11 cellular contexts compared by ENCODE assay signal in the genomic region with DNA sequence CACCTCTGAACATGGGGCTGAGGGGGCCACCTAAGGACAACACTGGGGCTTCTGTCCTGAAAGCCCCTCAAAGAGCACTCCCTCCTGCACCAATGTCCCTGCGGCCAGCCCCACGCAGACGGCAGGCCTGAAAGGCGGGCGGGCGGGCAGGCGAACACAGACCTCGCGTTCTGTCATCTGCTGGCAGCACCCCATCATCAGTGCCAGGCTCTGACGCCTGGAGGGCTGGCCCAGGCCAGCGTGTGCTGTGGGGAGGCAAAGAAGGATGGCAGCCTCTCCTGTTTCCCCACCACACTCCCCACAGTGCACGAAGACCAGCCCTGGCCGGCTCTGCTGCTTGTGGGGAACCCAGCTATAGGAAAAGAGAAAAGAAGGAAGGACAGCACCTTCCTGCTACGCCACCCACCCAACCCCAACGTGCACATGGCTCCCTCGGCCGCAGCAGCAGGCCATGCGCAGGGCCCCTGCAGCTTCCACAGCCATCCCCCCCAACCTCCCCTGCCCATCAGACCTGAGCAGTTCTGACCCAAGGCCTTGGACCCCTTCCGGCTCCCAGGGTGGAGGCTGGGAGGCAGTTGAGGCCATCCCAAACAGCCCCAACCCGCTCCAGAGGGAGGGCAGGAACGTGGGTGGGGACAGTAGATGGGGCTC. TPM values are rescaled to one million over a fixed set of nuclear protein-coding genes. Genes with fewer than 3 reads are reported as not detected.
DNase-seq lines count a peak whose midpoint lies in the region; ATAC-seq, FAIRE-seq and TF ChIP-seq lines count a peak whose summit lies in the region.
"Had no signal": no experiment of that assay in that cellular context is flagged by ENCODE, and none has a peak within 500 bp of the region (broad histone marks: within the 10 kb centered on the region; RNA-seq: fewer than 3 reads in every experiment).

No MANE protein-coding gene starts in this region.

- peak overlapping the region; percentile 64 for H3K4me2 ChIP-seq in keratinocyte (ENCODE audit: control insufficient read depth, extremely low read depth, insufficient read depth, low read depth, low read length)

- no peak for TF ChIP-seq CTCF in keratinocyte (optimal IDR thresholded peaks at IDR 0.05 in 1 of 3, IDR thresholded peaks at IDR 0.05 in 1 of 3, conservative IDR thresholded peaks at IDR 0.05 in 1 of 3; ENCODE audit: extremely low read depth in 1 of 3, insufficient read depth in 2 of 3, low read length in 3 of 3)

- peaks cover 66% of the 10 kb centered on the region for H3K4me1 Mint-ChIP-seq in activated T-cell treated with anti-CD3 and anti-CD28 coated beads, Interleukin-2, amount 50 U/mL, for 72 hours (ENCODE audit: low read depth)
- peaks cover 53% of the 10 kb centered on the region for H3K4me1 Mint-ChIP-seq in activated T-helper 1 cell treated with anti-CD3 and anti-CD28 coated beads, Interleukin-12 subunit alpha, Interleukin-12 subunit beta, Interleukin-2, Interleukin-4 antibody, amounts not matched to agents 30 ng/mL and 10 ng/mL and 1 ng/mL, durations not matched to agents 14 hours and 24 hours and 36 hours (ENCODE audit: low read depth)

- peaks cover 17% of the 10 kb centered on the region for H3K9me1 ChIP-seq in keratinocyte (ENCODE audit: control insufficient read depth, extremely low read depth, insufficient read depth, low read length)

- no peak overlapping the region for H3K4me3 ChIP-seq in keratinocyte (ENCODE audit: control insufficient read depth in 2 of 3, extremely low read depth in 1 of 3, insufficient read depth in 2 of 3, low read depth in 1 of 3, low read length in 3 of 3)
- H3K4me3 ChIP-seq in thymus (ENCODE audit: low read length): peak overlapping the region; percentile 51

- dilution Hi-C loops in keratinocyte (cut with MboI; ENCODE audit: extremely low pct_ligation_motif_present, low sequenced_read_pairs): no loop called here

- H3K4me1 ChIP-seq in keratinocyte (ENCODE audit: control insufficient read depth, extremely low read depth, insufficient read depth, low read length) (peaks cover 55% of the 10 kb centered on the region), thymus (ENCODE audit: control insufficient read depth, insufficient read depth, low read length) (peaks cover 59% of the 10 kb centered on the region)

- no peaks in the 10 kb centered on the region for H3K27me3 Mint-ChIP-seq in activated T-cell treated with anti-CD3 and anti-CD28 coated beads, Interleukin-2, amount 50 U/mL, for 72 hours (ENCODE audit: low read depth)
- H3K27me3 Mint-ChIP-seq in activated T-helper 1 cell treated with anti-CD3 and anti-CD28 coated beads, Interleukin-12 subunit alpha, Interleukin-12 subunit beta, Interleukin-2, Interleukin-4 antibody, amounts not matched to agents 30 ng/mL and 10 ng/mL and 1 ng/mL, durations not matched to agents 14 hours and 24 hours and 36 hours (ENCODE audit: insufficient read depth): no peaks in the 10 kb centered on the region

- H3K79me2 ChIP-seq in keratinocyte (ENCODE audit: control insufficient read depth, insufficient read depth, low read length): peaks cover 59% of the 10 kb centered on the region

- peaks cover 41% of the 10 kb centered on the region for H4K20me1 ChIP-seq in keratinocyte (ENCODE audit: control insufficient read depth, extremely low read depth, insufficient read depth, low read length)

- H3K9me3 ChIP-seq in keratinocyte (ENCODE audit: control insufficient read depth, low read depth, low read length) (no peaks in the 10 kb centered on the region), thymus (ENCODE audit: control insufficient read depth) (no peaks in the 10 kb centered on the region)

- no peak for DNase-seq in activated T-cell treated with anti-CD3 and anti-CD28 coated beads, Interleukin-2, amount 50 U/mL, for 72 hours
- no peak for DNase-seq in activated T-cell treated with anti-CD3 and anti-CD28 coated beads, Interleukin-2, amount 50 U/mL, for 1 hour
- no peak for DNase-seq in activated T-helper 1 cell treated with anti-CD3 and anti-CD28 coated beads, Interleukin-12 subunit alpha, Interleukin-12 subunit beta, Interleukin-2, Interleukin-4 antibody, amounts not matched to agents 30 ng/mL and 10 ng/mL and 1 ng/mL, durations not matched to agents 14 hours and 24 hours and 36 hours (ENCODE audit: low spot score)
- DNase-seq in keratinocyte (ENCODE audit: low read depth, low spot score) (no peak), erythroblast (lab: John Stamatoyannopoulos, UW) (no peak), left ventricle myocardium superior (no peak)
- DNase-seq in activated effector memory CD4-positive, alpha-beta T cell treated with anti-CD3 and anti-CD28 coated beads, Interleukin-2, amount 50 U/mL, for 16 hours: no peak
- DNase-seq: islet precursor cell, NCI-H1694 had no signal

- no peaks in the 10 kb centered on the region for H3K9me3 Mint-ChIP-seq in activated T-cell treated with anti-CD3 and anti-CD28 coated beads, Interleukin-2, amount 50 U/mL, for 72 hours
- H3K9me3 Mint-ChIP-seq in activated T-helper 1 cell treated with anti-CD3 and anti-CD28 coated beads, Interleukin-12 subunit alpha, Interleukin-12 subunit beta, Interleukin-2, Interleukin-4 antibody, amounts not matched to agents 30 ng/mL and 10 ng/mL and 1 ng/mL, durations not matched to agents 14 hours and 24 hours and 36 hours: no peaks in the 10 kb centered on the region

- H3K9ac ChIP-seq in keratinocyte (ENCODE audit: control insufficient read depth, extremely low read depth, insufficient read depth, low read length): no peak overlapping the region

- H3K27me3 ChIP-seq in keratinocyte (ENCODE audit: control insufficient read depth, extremely low read depth, insufficient read depth, low read length) (no peaks in the 10 kb centered on the region), thymus (ENCODE audit: control insufficient read depth, insufficient read depth) (no peaks in the 10 kb centered on the region)

- peak overlapping the region; percentile 73 for H3K27ac Mint-ChIP-seq in activated T-cell treated with anti-CD3 and anti-CD28 coated beads, Interleukin-2, amount 50 U/mL, for 72 hours
- H3K27ac Mint-ChIP-seq in activated T-helper 1 cell treated with anti-CD3 and anti-CD28 coated beads, Interleukin-12 subunit alpha, Interleukin-12 subunit beta, Interleukin-2, Interleukin-4 antibody, amounts not matched to agents 30 ng/mL and 10 ng/mL and 1 ng/mL, durations not matched to agents 14 hours and 24 hours and 36 hours: peak overlapping the region; percentile 90

- 71% methylated on average over 21 of the region's 21 CpGs for WGBS in thymus

- H3K36me3 ChIP-seq in keratinocyte (ENCODE audit: control insufficient read depth in 2 of 2, extremely low read depth in 1 of 2, insufficient read depth in 2 of 2, low read length in 2 of 2) (peaks cover 13 to 25% of the 10 kb centered on the region in 2 experiments), thymus (ENCODE audit: control insufficient read depth, insufficient read depth) (peaks cover 21% of the 10 kb centered on the region)

- H3K36me3 Mint-ChIP-seq in activated T-cell treated with anti-CD3 and anti-CD28 coated beads, Interleukin-2, amount 50 U/mL, for 72 hours (ENCODE audit: insufficient read depth in 2 of 2): peaks cover 7 to 8% of the 10 kb centered on the region in 2 donors
- peaks cover 10% of the 10 kb centered on the region for H3K36me3 Mint-ChIP-seq in activated T-helper 1 cell treated with anti-CD3 and anti-CD28 coated beads, Interleukin-12 subunit alpha, Interleukin-12 subunit beta, Interleukin-2, Interleukin-4 antibody, amounts not matched to agents 30 ng/mL and 10 ng/mL and 1 ng/mL, durations not matched to agents 14 hours and 24 hours and 36 hours (ENCODE audit: low read depth)

- no peak for FAIRE-seq in keratinocyte (lab: Jason Lieb, UNC)
- FAIRE-seq: endothelial cell of umbilical vein had no signal

- no peak for TF ChIP-seq POLR2A in erythroblast (IDR thresholded peaks at IDR 0.05; ENCODE audit: low read length)

- H3K4me3 Mint-ChIP-seq in activated T-cell treated with anti-CD3 and anti-CD28 coated beads, Interleukin-2, amount 50 U/mL, for 72 hours: peak overlapping the region; percentile 73 to 81
- peak overlapping the region; percentile 48 for H3K4me3 Mint-ChIP-seq in activated T-helper 1 cell treated with anti-CD3 and anti-CD28 coated beads, Interleukin-12 subunit alpha, Interleukin-12 subunit beta, Interleukin-2, Interleukin-4 antibody, amounts not matched to agents 30 ng/mL and 10 ng/mL and 1 ng/mL, durations not matched to agents 14 hours and 24 hours and 36 hours

- H3K27ac ChIP-seq in keratinocyte (ENCODE audit: control insufficient read depth, insufficient read depth, low read length) (no peak overlapping the region), thymus (ENCODE audit: low read depth) (peak overlapping the region; percentile 94)

- ATAC-seq in activated T-cell treated with anti-CD3 and anti-CD28 coated beads, Interleukin-2, amount 50 U/mL, for 72 hours (replicated peaks in 1 of 2): no peak
- ATAC-seq in left ventricle myocardium superior: no peak

- H2AFZ ChIP-seq in keratinocyte (ENCODE audit: control insufficient read depth, low read length): no peak overlapping the region

- intact Hi-C loops in activated T-helper 1 cell treated with anti-CD3 and anti-CD28 coated beads, Interleukin-12 subunit alpha, Interleukin-12 subunit beta, Interleukin-2, Interleukin-4 antibody, amounts not matched to agents 30 ng/mL and 10 ng/mL and 1 ng/mL, durations not matched to agents 14 hours and 24 hours and 36 hours (cut with micrococcal nuclease): loop anchor here (10.0 kb wide), 1 partner anchor 227 kb away; a partner anchor contains a TSS
- intact Hi-C loops in left ventricle myocardium superior (cut with micrococcal nuclease): no loop called here

RNA-seq across cellular contexts. Expression of a gene that starts 3.5 kb away (rescaled TPM):
- 100 to 1,000 TPM; 108 to 114 TPM for total RNA-seq in activated T-cell treated with anti-CD3 and anti-CD28 coated beads, Interleukin-2, amount 50 U/mL, for 72 hours
- total RNA-seq in activated T-helper 1 cell treated with anti-CD3 and anti-CD28 coated beads, Interleukin-12 subunit alpha, Interleukin-12 subunit beta, Interleukin-2, Interleukin-4 antibody, amounts not matched to agents 30 ng/mL and 10 ng/mL and 1 ng/mL, durations not matched to agents 14 hours and 24 hours and 36 hours: 113 and 116 TPM in 2 replicates
- polyA plus RNA-seq in keratinocyte (16.2 to 34.4 TPM (median 25.8 TPM) in 3 replicates), thymus (88.2 TPM)
- 29.5 TPM for polyA plus RNA-seq in keratinocyte (2011; ENCODE audit: low read depth)
- 13.8 and 31.0 TPM in 2 replicates for polyA plus RNA-seq in keratinocyte (2011; cell fraction: cytosol; rRNA removed)
- polyA plus RNA-seq in keratinocyte (2011; cell fraction: nucleus; rRNA removed): 54.5 and 72.8 TPM in 2 replicates
- polyA plus RNA-seq in keratinocyte (2012; ENCODE audit: low replicate concordance): 41.6 and 46.7 TPM in 2 replicates
- 55.4 to 126 TPM (median 62.6 TPM) in 3 replicates for polyA minus RNA-seq in keratinocyte
- polyA minus RNA-seq in keratinocyte (2011; cell fraction: cytosol; rRNA and poly(A)+ RNA removed): 106 TPM
- 65.5 and 70.3 TPM in 2 replicates for polyA minus RNA-seq in keratinocyte (2011; cell fraction: nucleus; rRNA and poly(A)+ RNA removed)
- 55.5 TPM for total RNA-seq in left ventricle myocardium superior

RNA-seq across cellular contexts. Expression of a gene that starts 10.0 kb away (rescaled TPM):
- 10 to 100 TPM; 25.5 to 28.8 TPM for total RNA-seq in activated T-cell treated with anti-CD3 and anti-CD28 coated beads, Interleukin-2, amount 50 U/mL, for 72 hours
- total RNA-seq in activated T-helper 1 cell treated with anti-CD3 and anti-CD28 coated beads, Interleukin-12 subunit alpha, Interleukin-12 subunit beta, Interleukin-2, Interleukin-4 antibody, amounts not matched to agents 30 ng/mL and 10 ng/mL and 1 ng/mL, durations not matched to agents 14 hours and 24 hours and 36 hours: 4.2 and 4.9 TPM in 2 replicates
- 0.21 to 0.54 TPM (median 0.27 TPM) in 3 replicates for polyA plus RNA-seq in keratinocyte
- polyA plus RNA-seq in keratinocyte (2011; ENCODE audit: low read depth): 1.5 TPM
- polyA plus RNA-seq in keratinocyte (2011; cell fraction: cytosol; rRNA removed): 0.55 and 0.86 TPM in 2 replicates
- 1.7 and 2.0 TPM in 2 replicates for polyA plus RNA-seq in keratinocyte (2011; cell fraction: nucleus; rRNA removed)
- polyA plus RNA-seq in keratinocyte (2012; ENCODE audit: low replicate concordance): 0.79 and 6.0 TPM in 2 replicates
- 0.22 to 0.95 TPM (median 0.46 TPM) in 3 replicates for polyA minus RNA-seq in keratinocyte
- 1.2 TPM for polyA minus RNA-seq in keratinocyte (2011; cell fraction: cytosol; rRNA and poly(A)+ RNA removed)
- 0.95 and 1.2 TPM in 2 replicates for polyA minus RNA-seq in keratinocyte (2011; cell fraction: nucleus; rRNA and poly(A)+ RNA removed)
- polyA plus RNA-seq in thymus: 1.4 TPM
- total RNA-seq in left ventricle myocardium superior: not detected

RNA-seq across cellular contexts. Expression of a gene that starts 15.3 kb away (rescaled TPM):
- total RNA-seq in activated T-cell treated with anti-CD3 and anti-CD28 coated beads, Interleukin-2, amount 50 U/mL, for 72 hours: 1 to 10 TPM; 3.4 to 5.2 TPM
- total RNA-seq in activated T-helper 1 cell treated with anti-CD3 and anti-CD28 coated beads, Interleukin-12 subunit alpha, Interleukin-12 subunit beta, Interleukin-2, Interleukin-4 antibody, amounts not matched to agents 30 ng/mL and 10 ng/mL and 1 ng/mL, durations not matched to agents 14 hours and 24 hours and 36 hours: 0.29 TPM in 1 of 2 replicates, not detected in the other
- not detected in 3 replicates for polyA plus RNA-seq in keratinocyte
- polyA plus RNA-seq in keratinocyte (2011; ENCODE audit: low read depth): not detected
- polyA plus RNA-seq in keratinocyte (2011; cell fraction: cytosol; rRNA removed): not detected in 2 replicates
- 0.11 TPM in 1 of 2 replicates, not detected in the other for polyA plus RNA-seq in keratinocyte (2011; cell fraction: nucleus; rRNA removed)
- 0.30 TPM in 1 of 2 replicates, not detected in the other for polyA plus RNA-seq in keratinocyte (2012; ENCODE audit: low replicate concordance)
- not detected in 3 replicates for polyA minus RNA-seq in keratinocyte
- polyA minus RNA-seq in keratinocyte (2011; cell fraction: cytosol; rRNA and poly(A)+ RNA removed): not detected
- polyA minus RNA-seq in keratinocyte (2011; cell fraction: nucleus; rRNA and poly(A)+ RNA removed): not detected in 2 replicates
- polyA plus RNA-seq in thymus: 1.7 TPM
- not detected for total RNA-seq in left ventricle myocardium superior
- total RNA-seq: endothelial cell of umbilical vein had no signal
- polyA plus RNA-seq: endothelial cell of umbilical vein had no signal

RNA-seq across cellular contexts. Expression of a gene that starts 36.2 kb away (rescaled TPM):
- total RNA-seq in activated T-cell treated with anti-CD3 and anti-CD28 coated beads, Interleukin-2, amount 50 U/mL, for 72 hours: 10 to 100 TPM; 64.8 to 64.9 TPM
- total RNA-seq in activated T-helper 1 cell treated with anti-CD3 and anti-CD28 coated beads, Interleukin-12 subunit alpha, Interleukin-12 subunit beta, Interleukin-2, Interleukin-4 antibody, amounts not matched to agents 30 ng/mL and 10 ng/mL and 1 ng/mL, durations not matched to agents 14 hours and 24 hours and 36 hours: 79.5 and 81.2 TPM in 2 replicates
- polyA plus RNA-seq in keratinocyte (13.2 to 29.4 TPM (median 22.0 TPM) in 3 replicates), thymus (90.2 TPM)
- 3.1 TPM for polyA plus RNA-seq in keratinocyte (2011; ENCODE audit: low read depth)
- 6.5 and 18.4 TPM in 2 replicates for polyA plus RNA-seq in keratinocyte (2011; cell fraction: cytosol; rRNA removed)
- 104 and 135 TPM in 2 replicates for polyA plus RNA-seq in keratinocyte (2011; cell fraction: nucleus; rRNA removed)
- 13.9 and 37.9 TPM in 2 replicates for polyA plus RNA-seq in keratinocyte (2012; ENCODE audit: low replicate concordance)
- polyA minus RNA-seq in keratinocyte: 23.4 to 35.9 TPM (median 23.7 TPM) in 3 replicates
- polyA minus RNA-seq in keratinocyte (2011; cell fraction: cytosol; rRNA and poly(A)+ RNA removed): 63.7 TPM
- polyA minus RNA-seq in keratinocyte (2011; cell fraction: nucleus; rRNA and poly(A)+ RNA removed): 60.1 and 63.4 TPM in 2 replicates
- 27.6 TPM for total RNA-seq in left ventricle myocardium superior

RNA-seq across cellular contexts. Expression of a gene that starts 36.7 kb away (rescaled TPM):
- 100 to 1,000 TPM; 120 to 141 TPM for total RNA-seq in activated T-cell treated with anti-CD3 and anti-CD28 coated beads, Interleukin-2, amount 50 U/mL, for 72 hours
- 133 and 134 TPM in 2 replicates for total RNA-seq in activated T-helper 1 cell treated with anti-CD3 and anti-CD28 coated beads, Interleukin-12 subunit alpha, Interleukin-12 subunit beta, Interleukin-2, Interleukin-4 antibody, amounts not matched to agents 30 ng/mL and 10 ng/mL and 1 ng/mL, durations not matched to agents 14 hours and 24 hours and 36 hours
- polyA plus RNA-seq in keratinocyte (11.0 to 16.4 TPM (median 11.4 TPM) in 3 replicates), thymus (40.8 TPM)
- polyA plus RNA-seq in keratinocyte (2011; ENCODE audit: low read depth): 7.2 TPM
- polyA plus RNA-seq in keratinocyte (2011; cell fraction: cytosol; rRNA removed): 7.3 and 9.1 TPM in 2 replicates
- 18.5 and 20.4 TPM in 2 replicates for polyA plus RNA-seq in keratinocyte (2011; cell fraction: nucleus; rRNA removed)
- polyA plus RNA-seq in keratinocyte (2012; ENCODE audit: low replicate concordance): 11.4 and 22.5 TPM in 2 replicates
- 12.1 to 31.3 TPM (median 15.6 TPM) in 3 replicates for polyA minus RNA-seq in keratinocyte
- 25.3 TPM for polyA minus RNA-seq in keratinocyte (2011; cell fraction: cytosol; rRNA and poly(A)+ RNA removed)
- 7.0 and 7.7 TPM in 2 replicates for polyA minus RNA-seq in keratinocyte (2011; cell fraction: nucleus; rRNA and poly(A)+ RNA removed)
- 30.6 TPM for total RNA-seq in left ventricle myocardium superior
